20 cellular contexts compared by ENCODE assay signal in the genomic region with DNA sequence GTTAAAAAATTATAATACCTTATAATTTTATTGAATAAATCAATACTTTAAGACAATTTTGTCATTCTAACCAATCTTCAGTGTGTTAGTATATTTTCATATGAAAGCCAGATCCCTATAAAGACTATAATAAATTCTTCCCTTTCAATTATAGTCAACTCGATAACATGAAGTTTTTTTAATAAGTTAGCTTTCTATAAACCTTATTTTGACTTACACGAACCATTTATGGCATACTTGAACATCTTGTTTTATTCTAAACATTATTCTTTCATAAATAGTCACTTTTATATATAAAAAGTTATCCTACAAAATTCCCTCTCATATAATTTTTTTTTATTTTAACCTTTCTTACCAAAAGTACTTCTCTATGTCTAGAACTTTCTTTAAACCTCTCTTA.
DNase-seq lines count a peak whose midpoint lies in the region; ATAC-seq, FAIRE-seq and TF ChIP-seq lines count a peak whose summit lies in the region.
"Had no signal": no experiment of that assay in that cellular context is flagged by ENCODE, and none has a peak within 500 bp of the region (broad histone marks: within the 10 kb centered on the region; RNA-seq: fewer than 3 reads in every experiment).

No MANE protein-coding gene starts in this region.

- no peaks in the 10 kb centered on the region for H4K20me1 ChIP-seq in SK-N-SH (ENCODE audit: insufficient read depth)

- ATAC-seq in A549: no peak
- no peak for ATAC-seq in sciatic nerve
- ATAC-seq: GM12878, HepG2 had no signal

- H3K36me3 ChIP-seq in HEK293 (ENCODE audit: control insufficient read depth in 2 of 2, insufficient read depth in 1 of 2, low read length in 2 of 2) (no peaks in the 10 kb centered on the region), SK-N-SH (replicated peaks in 1 of 2; ENCODE audit: control insufficient read depth in 1 of 2, insufficient read depth in 2 of 2, low read length in 1 of 2) (no peaks in the 10 kb centered on the region)
- H3K36me3 ChIP-seq: BE2C had no signal

- H3K9me3 ChIP-seq in A549: no peaks in the 10 kb centered on the region
- peaks cover 9% of the 10 kb centered on the region for H3K9me3 ChIP-seq in HEK293 (ENCODE audit: control insufficient read depth, insufficient read depth, low read depth, low read length)
- H3K9me3 ChIP-seq in SK-N-SH: peaks cover 7% of the 10 kb centered on the region; the same call in 1 of the 2 replicates
- H3K9me3 ChIP-seq: BE2C had no signal

- H3F3A ChIP-seq in SK-N-SH (replicated peaks; ENCODE audit: insufficient read depth): no peaks in the 10 kb centered on the region

- WGBS in A549 (ENCODE audit: missing lambda C conversion rate): 2% methylated on average over 2 of the region's 2 CpGs
- 3% methylated on average over 2 of the region's 2 CpGs for WGBS in SK-N-SH (ENCODE audit: low lambda C conversion rate)

- H3K27ac ChIP-seq in A549 (no peak overlapping the region), HEK293 (ENCODE audit: extremely low read depth, low read depth, low read length) (no peak overlapping the region), SK-N-SH (ENCODE audit: low read depth in 2 of 2, low read length in 1 of 2) (no peak overlapping the region)

- H3K4me3 ChIP-seq in A549 (no peak overlapping the region), HEK293 (ENCODE audit: low read depth, low read length) (no peak overlapping the region), SK-N-SH (ENCODE audit: low read depth in 2 of 2, low read length in 1 of 2) (no peak overlapping the region)
- H3K4me3 ChIP-seq: GM12878 had no signal

- TF ChIP-seq RAD21 in A549 (conservative IDR thresholded peaks at IDR 0.05 in 1 of 2, IDR thresholded peaks at IDR 0.05 in 1 of 2) (no peak), SK-N-SH (IDR thresholded peaks at IDR 0.05; ENCODE audit: low read length) (no peak)

- H3K27me3 ChIP-seq in SK-N-SH (ENCODE audit: insufficient read depth): no peaks in the 10 kb centered on the region
- H3K27me3 ChIP-seq: BE2C had no signal

- TF ChIP-seq EP300 in A549 (IDR thresholded peaks at IDR 0.05) (no peak), SK-N-SH (IDR thresholded peaks at IDR 0.05; ENCODE audit: borderline replicate concordance in 1 of 2, low read depth in 1 of 2, low read length in 1 of 2) (no peak)

- peaks cover 4% of the 10 kb centered on the region; the same call in 1 of the 2 replicates for H3K9me2 ChIP-seq in SK-N-SH

- intact Hi-C loops in sciatic nerve (cut with DNase I): no loop called here

- POLR2A ChIA-PET in A549 (lab: Yijun Ruan, JAX): no interaction called here
- POLR2A ChIA-PET in HEK293 (lab: Yijun Ruan, JAX): no interaction called here
- POLR2A ChIA-PET in SK-N-SH (lab: Yijun Ruan, JAX): no interaction called here

- H3K4me2 ChIP-seq in A549: no peak overlapping the region
- H3K4me2 ChIP-seq in SK-N-SH: no peak overlapping the region

- H3K4me1 ChIP-seq in A549 (no peaks in the 10 kb centered on the region), HEK293 (ENCODE audit: control insufficient read depth, insufficient read depth, low read length) (no peaks in the 10 kb centered on the region), SK-N-SH (ENCODE audit: control insufficient read depth in 1 of 2, insufficient read depth in 2 of 2, low read depth in 1 of 2, low read length in 1 of 2) (no peaks in the 10 kb centered on the region; a peak in 1 of 4 replicates)
- H3K4me1 ChIP-seq: BE2C had no signal

- CTCF ChIA-PET in A549 (lab: Yijun Ruan, JAX): interaction anchor here (1.5 kb wide), 1 partner anchor 26 kb away, joined by 3 read pairs; no protein-coding TSS in a partner anchor
- CTCF ChIA-PET in HEK293 (lab: Yijun Ruan, JAX): interaction anchor here (0.6 to 2.5 kb wide), 11 partner anchors 8 to 111 kb away, joined by 3 to 11 read pairs (median 5); no protein-coding TSS in a partner anchor
- CTCF ChIA-PET in SK-N-SH (lab: Yijun Ruan, JAX): interaction anchor here (1.0 to 1.4 kb wide), 2 partner anchors 11 to 14 kb away, joined by 3 read pairs; no protein-coding TSS in a partner anchor

- no peak for TF ChIP-seq CTCF in A549 (IDR thresholded peaks at IDR 0.05)
- TF ChIP-seq CTCF in HEK293 (tag by site-specific recombination; IDR thresholded peaks at IDR 0.05): no peak
- no peak for TF ChIP-seq CTCF in SK-N-SH (IDR thresholded peaks at IDR 0.05)

- no peak overlapping the region for H3K9ac ChIP-seq in SK-N-SH

- FAIRE-seq in A549 (lab: Jason Lieb, UNC): no peak
- FAIRE-seq in frontal cortex (lab: Jason Lieb, UNC): peak; percentile 6
- FAIRE-seq: H1, HepG2 had no signal

- DNase-seq in A549 (ENCODE audit: low read depth in 1 of 2, low spot score in 1 of 2) (no peak), OCI-M1 (lab: John Stamatoyannopoulos, UW) (peak; percentile 0), frontal cortex (ENCODE audit: low spot score in 2 of 2) (no peak), sciatic nerve (ENCODE audit: low spot score) (no peak), SK-N-SH (no peak)
- no peak for DNase-seq in activated CD4-positive, alpha-beta T cell treated with anti-CD3 and anti-CD28 coated beads, Interleukin-2, amount 50 U/mL, for 1 hour
- DNase-seq: ACHN; BE2C; C1 segment of cervical spinal cord; CD4-positive, CD25-positive, alpha-beta regulatory T cell; CD8-positive, alpha-beta memory T cell; COR-L47; DMS153; DND-41; EL; H9 had no signal

- no peaks in the 10 kb centered on the region for H3K79me2 ChIP-seq in SK-N-SH (ENCODE audit: insufficient read depth)

- no peak for TF ChIP-seq POLR2A in A549 (IDR thresholded peaks at IDR 0.05; ENCODE audit: low read length)

- H2AFZ ChIP-seq in SK-N-SH (ENCODE audit: low read depth): no peak overlapping the region

TF ChIP-seq in A549, 52 proteins besides CTCF, POLR2A, EP300 and RAD21:
- TF ChIP-seq BHLHE40 (IDR thresholded peaks at IDR 0.05; ENCODE audit: low read depth, low read length) (no peak), ZFP36 (IDR thresholded peaks at IDR 0.05; ENCODE audit: borderline replicate concordance, partially characterized antibody) (peak; percentile 56)

TF ChIP-seq in HEK293, 187 proteins besides CTCF, POLR2A, EP300 and RAD21 (continues in another document):
- no peak for TF ChIP-seq ZNF16 (tag by site-specific recombination; IDR thresholded peaks at IDR 0.05; ENCODE audit: low read depth)
- TF ChIP-seq ZNF529 (tag by site-specific recombination; IDR thresholded peaks at IDR 0.05; ENCODE audit: insufficient replicate concordance): peak; percentile 20
- peak; percentile 94 for TF ChIP-seq SETDB1 (IDR thresholded peaks at IDR 0.05; ENCODE audit: insufficient read length, low read length)

TF ChIP-seq in SK-N-SH, 30 proteins besides CTCF, POLR2A, EP300 and RAD21 (continues in another document):
- TF ChIP-seq POLR2AphosphoS5 (IDR thresholded peaks at IDR 0.05; ENCODE audit: low read depth, low read length): no peak
- TF ChIP-seq, protein P1, sequence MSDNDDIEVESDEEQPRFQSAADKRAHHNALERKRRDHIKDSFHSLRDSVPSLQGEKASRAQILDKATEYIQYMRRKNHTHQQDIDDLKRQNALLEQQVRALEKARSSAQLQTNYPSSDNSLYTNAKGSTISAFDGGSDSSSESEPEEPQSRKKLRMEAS (IDR thresholded peaks at IDR 0.05; ENCODE audit: low read depth): no peak
- TF ChIP-seq NRF1 (IDR thresholded peaks at IDR 0.05; ENCODE audit: low read depth, low read length): no peak
- TF ChIP-seq, protein P2, sequence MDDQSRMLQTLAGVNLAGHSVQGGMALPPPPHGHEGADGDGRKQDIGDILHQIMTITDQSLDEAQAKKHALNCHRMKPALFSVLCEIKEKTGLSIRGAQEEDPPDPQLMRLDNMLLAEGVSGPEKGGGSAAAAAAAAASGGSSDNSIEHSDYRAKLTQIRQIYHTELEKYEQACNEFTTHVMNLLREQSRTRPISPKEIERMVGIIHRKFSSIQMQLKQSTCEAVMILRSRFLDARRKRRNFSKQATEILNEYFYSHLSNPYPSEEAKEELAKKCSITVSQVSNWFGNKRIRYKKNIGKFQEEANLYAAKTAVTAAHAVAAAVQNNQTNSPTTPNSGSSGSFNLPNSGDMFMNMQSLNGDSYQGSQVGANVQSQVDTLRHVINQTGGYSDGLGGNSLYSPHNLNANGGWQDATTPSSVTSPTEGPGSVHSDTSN (IDR thresholded peaks at IDR 0.05): no peak
- TF ChIP-seq SIN3A (IDR thresholded peaks at IDR 0.05; ENCODE audit: borderline replicate concordance, low read depth, low read length): no peak
- TF ChIP-seq, protein P3, sequence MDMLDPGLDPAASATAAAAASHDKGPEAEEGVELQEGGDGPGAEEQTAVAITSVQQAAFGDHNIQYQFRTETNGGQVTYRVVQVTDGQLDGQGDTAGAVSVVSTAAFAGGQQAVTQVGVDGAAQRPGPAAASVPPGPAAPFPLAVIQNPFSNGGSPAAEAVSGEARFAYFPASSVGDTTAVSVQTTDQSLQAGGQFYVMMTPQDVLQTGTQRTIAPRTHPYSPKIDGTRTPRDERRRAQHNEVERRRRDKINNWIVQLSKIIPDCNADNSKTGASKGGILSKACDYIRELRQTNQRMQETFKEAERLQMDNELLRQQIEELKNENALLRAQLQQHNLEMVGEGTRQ (IDR thresholded peaks at IDR 0.05; ENCODE audit: borderline replicate concordance, low read depth, low read length): no peak
- no peak for TF ChIP-seq GATA2 (CRISPR knock-in tag; IDR thresholded peaks at IDR 0.05)
- TF ChIP-seq EZH2phosphoT487 (IDR thresholded peaks at IDR 0.05; ENCODE audit: borderline replicate concordance, low read depth): no peak
- TF ChIP-seq GABPA (IDR thresholded peaks at IDR 0.05; ENCODE audit: low read depth): no peak
- no peak for TF ChIP-seq TAF1 (IDR thresholded peaks at IDR 0.05; ENCODE audit: borderline replicate concordance, low read depth, low read length)
- TF ChIP-seq, protein P4, sequence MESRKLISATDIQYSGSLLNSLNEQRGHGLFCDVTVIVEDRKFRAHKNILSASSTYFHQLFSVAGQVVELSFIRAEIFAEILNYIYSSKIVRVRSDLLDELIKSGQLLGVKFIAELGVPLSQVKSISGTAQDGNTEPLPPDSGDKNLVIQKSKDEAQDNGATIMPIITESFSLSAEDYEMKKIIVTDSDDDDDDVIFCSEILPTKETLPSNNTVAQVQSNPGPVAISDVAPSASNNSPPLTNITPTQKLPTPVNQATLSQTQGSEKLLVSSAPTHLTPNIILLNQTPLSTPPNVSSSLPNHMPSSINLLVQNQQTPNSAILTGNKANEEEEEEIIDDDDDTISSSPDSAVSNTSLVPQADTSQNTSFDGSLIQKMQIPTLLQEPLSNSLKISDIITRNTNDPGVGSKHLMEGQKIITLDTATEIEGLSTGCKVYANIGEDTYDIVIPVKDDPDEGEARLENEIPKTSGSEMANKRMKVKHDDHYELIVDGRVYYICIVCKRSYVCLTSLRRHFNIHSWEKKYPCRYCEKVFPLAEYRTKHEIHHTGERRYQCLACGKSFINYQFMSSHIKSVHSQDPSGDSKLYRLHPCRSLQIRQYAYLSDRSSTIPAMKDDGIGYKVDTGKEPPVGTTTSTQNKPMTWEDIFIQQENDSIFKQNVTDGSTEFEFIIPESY (IDR thresholded peaks at IDR 0.05; ENCODE audit: borderline replicate concordance, low read depth): no peak
- no peak for TF ChIP-seq SMC3 (IDR thresholded peaks at IDR 0.05; ENCODE audit: low read depth, low read length)
